Comparison of ENCODE assay signal across 20 cellular contexts in genomic region chr14:99521176-99522024, GRCh38. TPM values are rescaled to one million over a fixed set of nuclear protein-coding genes. Genes with fewer than 3 reads are reported as not detected.
DNase-seq lines count a peak whose midpoint lies in the region; TF ChIP-seq lines count a peak whose summit lies in the region.
"Had no signal": no experiment of that assay in that cellular context is flagged by ENCODE, and none has a peak within 500 bp of the region (broad histone marks: within the 10 kb centered on the region; RNA-seq: fewer than 3 reads in every experiment).

No MANE protein-coding gene starts in this region.

- WGBS in endodermal cell (ENCODE audit: insufficient coverage in 1 of 2, insufficient read length in 1 of 2), 2 experiments = 91 to 93% methylated on average over 16 to 25 of the region's 25 CpGs

- DNase-seq in AG04450 (ENCODE audit: low read depth, low spot score) = no peak
- no peak for DNase-seq in endodermal cell
- no peak for DNase-seq in neural crest cell (ENCODE audit: low read depth, low spot score)
- no peak for DNase-seq in effector CD4-positive, alpha-beta T cell
- no peak for DNase-seq in NCI-H345 treated with DMSO at 0.1 percent for 48 hours (lab: John Stamatoyannopoulos, UW; ENCODE audit: unreplicated experiment)
- DNase-seq in NCI-H748 (lab: John Stamatoyannopoulos, UW; ENCODE audit: unreplicated experiment) = no peak
- no peak for DNase-seq in activated CD4-positive, alpha-beta T cell treated with anti-CD3 and anti-CD28 coated beads for 1 hour
- DNase-seq: activated CD8-positive, alpha-beta T cell treated with anti-CD3 and anti-CD28 coated beads for 36 hours; anterior cingulate cortex; C1 segment of cervical spinal cord; KBM-7; MM.1S; NCI-H1417 treated with DMSO at 0.1 percent for 48 hours; NCI-H2171; NCI-H526 treated with DMSO at 0.1 percent for 48 hours had no signal

- H3K27ac ChIP-seq in AG04450 (ENCODE audit: low read depth, low read length) (peak overlapping the region; percentile 11), HUES6 (ENCODE audit: low read depth, low read length) (peak overlapping the region; percentile 37; the same call in 1 of the 2 replicates), endodermal cell (ENCODE audit: low read depth, low read length) (no peak overlapping the region)
- H3K27ac ChIP-seq: cardiac muscle cell, vagina had no signal

- H3K4me3 ChIP-seq in AG04450 (ENCODE audit: low read depth, low read length) (no peak overlapping the region), HUES6 (ENCODE audit: low read depth, low read length) (no peak overlapping the region), endodermal cell (ENCODE audit: low read length) (no peak overlapping the region)
- H3K4me3 ChIP-seq: cardiac muscle cell, lung, vagina had no signal

- H3K9me3 Mint-ChIP-seq in endodermal cell = no peaks in the 10 kb centered on the region
- H3K9me3 Mint-ChIP-seq in neural crest cell = no peaks in the 10 kb centered on the region
- H3K9me3 Mint-ChIP-seq: activated CD8-positive, alpha-beta T cell treated with anti-CD3 and anti-CD28 coated beads for 36 hours; activated naive CD4-positive, alpha-beta T cell treated with anti-CD3 and anti-CD28 coated beads, Interleukin-2, amount 50 U/mL, for 24 hours had no signal

- TF ChIP-seq CTCF in AG04450 (IDR thresholded peaks at IDR 0.05; ENCODE audit: low read depth, low read length) (no peak), endodermal cell (conservative IDR thresholded peaks at IDR 0.05) (no peak), neural crest cell (conservative IDR thresholded peaks at IDR 0.05) (no peak)

- H3K27ac Mint-ChIP-seq in endodermal cell (peak overlapping the region; percentile 6), neural crest cell (ENCODE audit: unreplicated experiment) (no peak overlapping the region)
- H3K27ac Mint-ChIP-seq: activated CD8-positive, alpha-beta T cell treated with anti-CD3 and anti-CD28 coated beads for 36 hours; activated naive CD4-positive, alpha-beta T cell treated with anti-CD3 and anti-CD28 coated beads, Interleukin-2, amount 50 U/mL, for 24 hours had no signal

- no peak overlapping the region for H3K4me3 Mint-ChIP-seq in endodermal cell
- peak overlapping the region; percentile 12 for H3K4me3 Mint-ChIP-seq in neural crest cell
- H3K4me3 Mint-ChIP-seq: activated CD8-positive, alpha-beta T cell treated with anti-CD3 and anti-CD28 coated beads for 36 hours; activated naive CD4-positive, alpha-beta T cell treated with anti-CD3 and anti-CD28 coated beads, Interleukin-2, amount 50 U/mL, for 24 hours had no signal

- H3K9ac ChIP-seq in HUES6 (ENCODE audit: low read length) (peak overlapping the region; percentile 43), endodermal cell (ENCODE audit: extremely low read depth, low read length, poor library complexity, severe bottlenecking) (no peak overlapping the region)

- CTCF ChIA-PET in AG04450 (lab: Charles Lee) = interaction anchor here (0.6 to 5.0 kb wide), 4 partner anchors 85 to 107 kb away, joined by 3 to 27 read pairs (median 4); no protein-coding TSS in a partner anchor

- no peaks in the 10 kb centered on the region for H3K36me3 ChIP-seq in HUES6 (ENCODE audit: control insufficient read depth, insufficient read depth, low read length)
- no peaks in the 10 kb centered on the region for H3K36me3 ChIP-seq in endodermal cell (ENCODE audit: control insufficient read depth, insufficient read depth, low read length)
- H3K36me3 ChIP-seq: cardiac muscle cell, vagina had no signal

- peaks cover 28% of the 10 kb centered on the region for H3K4me1 Mint-ChIP-seq in endodermal cell
- peaks cover 29% of the 10 kb centered on the region for H3K4me1 Mint-ChIP-seq in neural crest cell

- POLR2A ChIA-PET in AG04450 (lab: Yijun Ruan, JAX) = interaction anchor here (1.2 to 2.0 kb wide), 3 partner anchors 40 to 83 kb away, joined by 3 to 5 read pairs (median 3); partner anchors contain the start of genes CCDC85C, CCNK and SETD3

- H3K27me3 Mint-ChIP-seq in endodermal cell (ENCODE audit: insufficient read depth) (no peaks in the 10 kb centered on the region), neural crest cell (ENCODE audit: low read depth) (peaks cover 4% of the 10 kb centered on the region)
- H3K27me3 Mint-ChIP-seq: activated CD8-positive, alpha-beta T cell treated with anti-CD3 and anti-CD28 coated beads for 36 hours; activated naive CD4-positive, alpha-beta T cell treated with anti-CD3 and anti-CD28 coated beads, Interleukin-2, amount 50 U/mL, for 24 hours had no signal

- H3K27me3 ChIP-seq in AG04450 (ENCODE audit: control insufficient read depth, insufficient read depth, low read length) (no peaks in the 10 kb centered on the region), HUES6 (ENCODE audit: control insufficient read depth, insufficient read depth, low read length) (no peaks in the 10 kb centered on the region), endodermal cell (ENCODE audit: control insufficient read depth, insufficient read depth, low read length, poor library complexity, severe bottlenecking) (no peaks in the 10 kb centered on the region)
- H3K27me3 ChIP-seq: cardiac muscle cell, vagina had no signal

- H3K4me1 ChIP-seq in HUES6 (ENCODE audit: control insufficient read depth, insufficient read depth, low read length) = peaks cover 55% of the 10 kb centered on the region
- peaks cover 27% of the 10 kb centered on the region for H3K4me1 ChIP-seq in endodermal cell (ENCODE audit: control insufficient read depth, insufficient read depth, low read length)

- H3K36me3 Mint-ChIP-seq in endodermal cell (ENCODE audit: low read depth) = peaks cover 5% of the 10 kb centered on the region
- H3K36me3 Mint-ChIP-seq in neural crest cell (ENCODE audit: low read depth) = no peaks in the 10 kb centered on the region
- H3K36me3 Mint-ChIP-seq: activated naive CD4-positive, alpha-beta T cell treated with anti-CD3 and anti-CD28 coated beads, Interleukin-2, amount 50 U/mL, for 24 hours had no signal

- no peaks in the 10 kb centered on the region; the same call in 1 of the 2 replicates for H3K9me3 ChIP-seq in AG04450 (ENCODE audit: control insufficient read depth, insufficient read depth, low read length)
- H3K9me3 ChIP-seq in HUES6 (ENCODE audit: control insufficient read depth, insufficient read depth, low read depth, low read length) = no peaks in the 10 kb centered on the region
- H3K9me3 ChIP-seq in endodermal cell (ENCODE audit: control insufficient read depth, low read length) = no peaks in the 10 kb centered on the region
- H3K9me3 ChIP-seq: vagina had no signal

RNA-seq across cellular contexts. Expression of gene CCNK, which starts 40.2 kb away (rescaled TPM):
- polyA plus RNA-seq in AG04450 (2011; rRNA removed) = 18.9 and 33.4 TPM in 2 replicates
- polyA minus RNA-seq in AG04450 (2011; rRNA and poly(A)+ RNA removed) = 34.9 and 38.3 TPM in 2 replicates
- total RNA-seq in endodermal cell = 10 to 100 TPM; 71.5 to 77.1 TPM
- 62.9 TPM for polyA plus RNA-seq in endodermal cell (2013, experiment 1 of 2)
- polyA plus RNA-seq in endodermal cell (2013, experiment 2 of 2) = 60.4 TPM
- 69.6 and 71.8 TPM in 2 replicates for total RNA-seq in neural crest cell

RNA-seq across cellular contexts. Expression of gene SETD3, which starts 40.7 kb away (rescaled TPM):
- 23.7 and 25.0 TPM in 2 replicates for polyA plus RNA-seq in AG04450 (2011; rRNA removed)
- polyA minus RNA-seq in AG04450 (2011; rRNA and poly(A)+ RNA removed) = 28.2 and 33.2 TPM in 2 replicates
- total RNA-seq in endodermal cell = 10 to 100 TPM; 57.8 to 68.1 TPM
- 41.3 TPM for polyA plus RNA-seq in endodermal cell (2013, experiment 1 of 2)
- polyA plus RNA-seq in endodermal cell (2013, experiment 2 of 2) = 38.5 TPM
- 33.1 and 36.1 TPM in 2 replicates for total RNA-seq in neural crest cell
